ENCODE assay signal across 23 cellular contexts in genomic region chr11:15525582-15525981, GRCh38.
DNase-seq lines count a peak whose midpoint lies in the region; ATAC-seq and FAIRE-seq lines count a peak whose summit lies in the region.
"Had no signal": no experiment of that assay in that cellular context is flagged by ENCODE, and none has a peak within 500 bp of the region (broad histone marks: within the 10 kb centered on the region; RNA-seq: fewer than 3 reads in every experiment).

No MANE protein-coding gene starts in this region.

- FAIRE-seq in small intestine (lab: Jason Lieb, UNC) = no peak
- FAIRE-seq: A549, GM12892, GM18507, H54 had no signal

- H3K4me1 Mint-ChIP-seq in activated T-helper 2 cell treated with anti-CD3 and anti-CD28 coated beads, Interferon-gamma antibody, Interleukin-2, Interleukin-4, amounts not matched to agents 10 μg/mL and 5 μg/mL and 100 μg/mL, durations not matched to agents 14 hours and 24 hours and 36 hours (ENCODE audit: low read depth) = no peaks in the 10 kb centered on the region
- H3K4me1 Mint-ChIP-seq: CD4-positive, CD25-positive, alpha-beta regulatory T cell; CD8-positive, alpha-beta memory T cell; GM23338 had no signal

- no peaks in the 10 kb centered on the region for H3K4me1 ChIP-seq in small intestine (ENCODE audit: control insufficient read depth in 2 of 2, insufficient read depth in 1 of 2, low read depth in 1 of 2, low read length in 1 of 2)
- H3K4me1 ChIP-seq: A549; BLaER1 treated with 17β-estradiol and CSF1 and Interleukin-3, amounts not matched to agents 10 nM and 100 nM had no signal

- H3K27ac ChIP-seq in small intestine (ENCODE audit: low read depth in 1 of 2, low read length in 1 of 2) = no peak overlapping the region
- H3K27ac ChIP-seq: 22Rv1; A549; BLaER1 treated with 17β-estradiol and CSF1 and Interleukin-3, amounts not matched to agents 10 nM and 100 nM; HL-60 had no signal

- no peaks in the 10 kb centered on the region for H3K27me3 Mint-ChIP-seq in activated T-helper 2 cell treated with anti-CD3 and anti-CD28 coated beads, Interferon-gamma antibody, Interleukin-2, Interleukin-4, amounts not matched to agents 10 μg/mL and 5 μg/mL and 100 μg/mL, durations not matched to agents 14 hours and 24 hours and 36 hours (ENCODE audit: low read depth)
- H3K27me3 Mint-ChIP-seq: CD4-positive, CD25-positive, alpha-beta regulatory T cell had no signal

- no peaks in the 10 kb centered on the region for H3K9me3 ChIP-seq in small intestine (ENCODE audit: control insufficient read depth, low read depth)

- H3K9me3 Mint-ChIP-seq in activated T-helper 2 cell treated with anti-CD3 and anti-CD28 coated beads, Interferon-gamma antibody, Interleukin-2, Interleukin-4, amounts not matched to agents 10 μg/mL and 5 μg/mL and 100 μg/mL, durations not matched to agents 14 hours and 24 hours and 36 hours = peaks cover 15% of the 10 kb centered on the region

- H3K4me3 Mint-ChIP-seq in activated T-helper 2 cell treated with anti-CD3 and anti-CD28 coated beads, Interferon-gamma antibody, Interleukin-2, Interleukin-4, amounts not matched to agents 10 μg/mL and 5 μg/mL and 100 μg/mL, durations not matched to agents 14 hours and 24 hours and 36 hours (ENCODE audit: low read depth) = no peak overlapping the region
- H3K4me3 Mint-ChIP-seq: CD4-positive, CD25-positive, alpha-beta regulatory T cell; CD8-positive, alpha-beta memory T cell; GM23338 had no signal

- H3K4me3 ChIP-seq in small intestine (ENCODE audit: low read depth in 1 of 2, low read length in 2 of 2) = no peak overlapping the region
- H3K4me3 ChIP-seq: A549; BLaER1 treated with 17β-estradiol and CSF1 and Interleukin-3, amounts not matched to agents 10 nM and 100 nM; GM23338 had no signal

- DNase-seq in DMS 273 (lab: John Stamatoyannopoulos, UW; ENCODE audit: unreplicated experiment) = peak; percentile 1
- DNase-seq in DMS 273 treated with DMSO at 0.1 percent for 48 hours (lab: John Stamatoyannopoulos, UW) = no peak
- DNase-seq in NCI-H1105 (lab: John Stamatoyannopoulos, UW) = peak; percentile 18
- peak; percentile 12 for DNase-seq in NCI-H69 (lab: John Stamatoyannopoulos, UW)
- peak; percentile 25 for DNase-seq in small intestine
- no peak for DNase-seq in activated T-helper 2 cell treated with anti-CD3 and anti-CD28 coated beads, Interferon-gamma antibody, Interleukin-2, Interleukin-4, amounts not matched to agents 10 μg/mL and 5 μg/mL and 100 μg/mL, durations not matched to agents 14 hours and 24 hours and 36 hours (ENCODE audit: low spot score)
- DNase-seq: CD4-positive, CD25-positive, alpha-beta regulatory T cell; CD8-positive, alpha-beta memory T cell; COR-L47; DMS153; DMS79; GDM1; HCEC 1CT; IMR-90 had no signal

- ATAC-seq in GM18870 (IDR thresholded peaks at IDR 0.05; ENCODE audit: unreplicated experiment) = no peak
- ATAC-seq: A549, GM23338 had no signal

- 7 to 73% (median 46%) methylated on average over 1 of the region's 1 CpG for WGBS in small intestine, 3 donors

- no peaks in the 10 kb centered on the region for H3K27me3 ChIP-seq in small intestine (ENCODE audit: control insufficient read depth in 2 of 2, insufficient read depth in 2 of 2, low read length in 2 of 2)
- H3K27me3 ChIP-seq: BLaER1 treated with 17β-estradiol and CSF1 and Interleukin-3, amounts not matched to agents 10 nM and 100 nM had no signal

- H3K27ac Mint-ChIP-seq in activated T-helper 2 cell treated with anti-CD3 and anti-CD28 coated beads, Interferon-gamma antibody, Interleukin-2, Interleukin-4, amounts not matched to agents 10 μg/mL and 5 μg/mL and 100 μg/mL, durations not matched to agents 14 hours and 24 hours and 36 hours = no peak overlapping the region
- H3K27ac Mint-ChIP-seq: CD4-positive, CD25-positive, alpha-beta regulatory T cell; GM23338 had no signal

- no peaks in the 10 kb centered on the region for H3K36me3 Mint-ChIP-seq in activated T-helper 2 cell treated with anti-CD3 and anti-CD28 coated beads, Interferon-gamma antibody, Interleukin-2, Interleukin-4, amounts not matched to agents 10 μg/mL and 5 μg/mL and 100 μg/mL, durations not matched to agents 14 hours and 24 hours and 36 hours (ENCODE audit: low read depth)
- H3K36me3 Mint-ChIP-seq: CD4-positive, CD25-positive, alpha-beta regulatory T cell; CD8-positive, alpha-beta memory T cell had no signal

- intact Hi-C loops in activated T-helper 2 cell treated with anti-CD3 and anti-CD28 coated beads, Interferon-gamma antibody, Interleukin-2, Interleukin-4, amounts not matched to agents 10 μg/mL and 5 μg/mL and 100 μg/mL, durations not matched to agents 14 hours and 24 hours and 36 hours (cut with micrococcal nuclease) = no loop called here

- no peaks in the 10 kb centered on the region for H3K36me3 ChIP-seq in small intestine (ENCODE audit: control insufficient read depth in 2 of 2, insufficient read depth in 2 of 2, low read length in 2 of 2)

Comparison
In these comparisons a context has a peak if more than half of its experiments do, and no peak if none do; other contexts are left out.
1. DNase-seq: peak in DMS 273 (single experiment), NCI-H1105 (single experiment), NCI-H69 (single experiment) and small intestine (single experiment); none in DMS 273 treated with DMSO at 0.1 percent for 48 hours (single experiment) and activated T-helper 2 cell treated with anti-CD3 and anti-CD28 coated beads, Interferon-gamma antibody, Interleukin-2, Interleukin-4, amounts not matched to agents 10 μg/mL and 5 μg/mL and 100 μg/mL, durations not matched to agents 14 hours and 24 hours and 36 hours (single experiment).